16 cellular contexts compared by ENCODE assay signal in the genomic region with DNA sequence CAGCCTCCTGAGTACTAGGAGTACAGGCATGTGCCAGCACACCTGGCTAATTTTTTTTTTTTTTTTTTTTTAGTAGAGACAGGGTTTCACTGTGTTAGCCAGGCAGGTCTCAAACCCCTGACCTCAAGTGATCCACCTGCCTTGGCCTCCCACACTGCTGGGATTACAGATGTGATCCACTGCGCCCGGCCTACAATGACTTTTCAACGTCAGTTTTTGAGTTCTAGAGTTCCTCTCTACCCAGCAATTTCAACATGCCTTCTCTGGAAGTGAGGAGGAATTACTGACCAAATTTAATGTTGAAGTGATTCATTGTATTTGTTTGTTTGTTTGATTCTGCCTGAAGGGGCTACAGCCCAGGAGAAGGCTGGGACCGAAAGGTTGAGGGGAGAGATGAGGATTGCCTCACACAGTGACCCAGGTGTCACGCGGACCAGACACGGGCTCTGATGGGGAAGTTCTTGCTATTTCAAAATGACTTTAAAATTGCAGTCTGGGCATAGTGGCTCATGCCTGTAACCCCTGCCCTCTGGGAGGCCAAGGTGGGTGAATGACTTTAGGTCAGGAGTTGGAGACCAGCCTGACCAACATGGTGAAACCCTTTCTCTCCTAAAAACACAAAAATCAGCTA. TPM values are rescaled to one million over a fixed set of nuclear protein-coding genes. Genes with fewer than 3 reads are reported as not detected.
"Had no signal": no experiment of that assay in that cellular context is flagged by ENCODE, and none has a peak within 500 bp of the region (broad histone marks: within the 10 kb centered on the region; RNA-seq: fewer than 3 reads in every experiment).

No MANE protein-coding gene starts in this region.

- H3K27me3 ChIP-seq: breast epithelium, esophagus muscularis mucosa, tibial nerve had no signal

- H3K4me1 ChIP-seq: breast epithelium, esophagus muscularis mucosa, tibial nerve had no signal

- H3K27ac ChIP-seq: breast epithelium, esophagus muscularis mucosa, tibial nerve had no signal

- H3K9me3 ChIP-seq: breast epithelium, esophagus muscularis mucosa, tibial nerve had no signal

- H3K4me3 ChIP-seq: breast epithelium, esophagus muscularis mucosa, tibial nerve had no signal

- FAIRE-seq: endometrium had no signal

- DNase-seq: activated CD4-positive, alpha-beta T cell treated with anti-CD3 and anti-CD28 coated beads, Interleukin-2, amount 50 U/mL, for 4 hours; activated naive CD8-positive, alpha-beta T cell treated with anti-CD3 and anti-CD28 coated beads, Interleukin-2, amount 10 ng/mL, durations not matched to agents 7 days and 5 days; activated T-cell treated with anti-CD3 and anti-CD28 coated beads, Interleukin-2, amount 50 U/mL, for 48 hours; nephron progenitor cell had no signal

- H3K36me3 ChIP-seq: breast epithelium, esophagus muscularis mucosa, tibial nerve had no signal

- ATAC-seq: activated CD4-positive, CD25-positive, alpha-beta regulatory T cell treated with anti-CD3 and anti-CD28 coated beads, Interleukin-2, amount 50 U/mL, for 24 hours; stimulated activated memory B cell treated with anti-CD40 and anti-IgM and Interleukin-4, amounts not matched to agents 10 μg/mL and 1 μg/mL and 100 μg/mL, for 72 hours had no signal

RNA-seq across cellular contexts. Expression of gene HCAR1, which starts 13.4 kb away (rescaled TPM):
- total RNA-seq: chondrocyte had no signal
- polyA plus RNA-seq: aorta had no signal

RNA-seq across cellular contexts. Expression of gene HCAR3, which starts 27.4 kb away (rescaled TPM):
- total RNA-seq: activated naive CD8-positive, alpha-beta T cell treated with anti-CD3 and anti-CD28 coated beads, Interleukin-2, amount 10 ng/mL, durations not matched to agents 7 days and 5 days; chondrocyte; fibroblast of villous mesenchyme; osteocyte; skeletal muscle tissue had no signal
- polyA plus RNA-seq: aorta had no signal

RNA-seq across cellular contexts. Expression of gene CCDC62, which starts 30.4 kb away (rescaled TPM):
- polyA plus RNA-seq: aorta had no signal

RNA-seq across cellular contexts. Expression of gene HCAR2, which starts 40.9 kb away (rescaled TPM):
- total RNA-seq: activated naive CD8-positive, alpha-beta T cell treated with anti-CD3 and anti-CD28 coated beads, Interleukin-2, amount 10 ng/mL, durations not matched to agents 7 days and 5 days; chondrocyte; esophagus muscularis mucosa; osteocyte; T-helper 2 cell treated with Interferon-gamma antibody and Interleukin-4, amounts not matched to agents 100 ng/mL and 5 ng/mL, for 36 hours had no signal
- polyA plus RNA-seq: aorta had no signal
